ENCODE assay signal across 10 cellular contexts in the genomic region with DNA sequence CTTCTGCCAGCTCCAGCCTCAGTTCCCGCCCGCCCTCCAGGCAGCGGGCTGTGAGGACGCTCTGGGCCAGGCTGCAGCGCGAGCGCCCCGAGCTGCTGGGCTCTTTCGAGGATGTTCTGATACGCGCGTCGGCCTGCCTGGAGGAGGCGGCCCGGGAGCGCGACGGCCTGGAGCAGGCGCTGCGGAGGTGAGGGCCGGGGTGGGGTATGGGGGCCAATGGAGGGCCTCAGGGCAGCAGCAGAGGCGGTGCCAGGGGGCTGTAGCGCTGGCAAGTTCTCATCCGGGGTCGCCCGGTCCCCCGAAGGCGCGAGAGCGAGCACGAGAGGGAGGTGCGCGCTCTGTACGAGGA. TPM values are rescaled to one million over a fixed set of nuclear protein-coding genes. Genes with fewer than 3 reads are reported as not detected.
DNase-seq lines count a peak whose midpoint lies in the region; ATAC-seq, FAIRE-seq and TF ChIP-seq lines count a peak whose summit lies in the region.
"Had no signal": no experiment of that assay in that cellular context is flagged by ENCODE, and none has a peak within 500 bp of the region (broad histone marks: within the 10 kb centered on the region; RNA-seq: fewer than 3 reads in every experiment).

No MANE protein-coding gene starts in this region.

- H3K9me3 Mint-ChIP-seq in glutamatergic neuron (ENCODE audit: unreplicated experiment): peaks cover 11% of the 10 kb centered on the region

- H3K9me3 ChIP-seq in heart left ventricle (no peaks in the 10 kb centered on the region), muscle layer of duodenum (ENCODE audit: control insufficient read depth in 1 of 2, low read length in 2 of 2) (no peaks in the 10 kb centered on the region)

- WGBS in heart left ventricle, 4 donors: 3 to 5% (median 4%) methylated on average over 15 to 34 of the region's 34 CpGs

- DNase-seq in heart left ventricle: no peak
- DNase-seq in cardiac septum (ENCODE audit: low spot score): no peak
- DNase-seq in choroid plexus epithelial cell (ENCODE audit: low read depth): no peak
- DNase-seq in head of caudate nucleus: no peak
- DNase-seq in H54 (ENCODE audit: insufficient read length, low spot score): no peak
- no peak for DNase-seq in glutamatergic neuron
- DNase-seq: DND-41, SIG-M5 had no signal

- TF ChIP-seq CTCF in heart left ventricle (IDR thresholded peaks at IDR 0.05): no peak
- no peak for TF ChIP-seq CTCF in choroid plexus epithelial cell (conservative IDR thresholded peaks at IDR 0.05; ENCODE audit: low read depth, low read length)
- TF ChIP-seq CTCF in glutamatergic neuron (IDR thresholded peaks at IDR 0.05; ENCODE audit: partially characterized antibody, unreplicated experiment): no peak

- H3K4me1 Mint-ChIP-seq in glutamatergic neuron (ENCODE audit: low read depth, unreplicated experiment): peaks cover 11% of the 10 kb centered on the region

- H3K27me3 Mint-ChIP-seq in glutamatergic neuron (ENCODE audit: unreplicated experiment): peaks cover 20% of the 10 kb centered on the region

- TF ChIP-seq POLR2A in heart left ventricle (IDR thresholded peaks at IDR 0.05) (peak in 1 of 2 donors; percentile 64), H54 (IDR thresholded peaks at IDR 0.05; ENCODE audit: low read depth, low read length) (no peak)

- H3K4me3 ChIP-seq in heart left ventricle (peak overlapping the region in 11 of 12 donors; percentile 28 to 59 (median 50)), choroid plexus epithelial cell (ENCODE audit: low read depth, low read length) (peak overlapping the region; percentile 52), muscle layer of duodenum (ENCODE audit: low read depth in 1 of 2, low read length in 2 of 2) (peak overlapping the region; percentile 39 to 58)

- H3K27ac ChIP-seq in heart left ventricle (peak overlapping the region; percentile 71 to 91 (median 83)), muscle layer of duodenum (ENCODE audit: low read length) (no peak overlapping the region)

- H3K4me3 Mint-ChIP-seq in glutamatergic neuron (ENCODE audit: unreplicated experiment): no peak overlapping the region

- no peak for FAIRE-seq in H54 (lab: Jason Lieb, UNC)

- no peaks in the 10 kb centered on the region for H3K36me3 Mint-ChIP-seq in glutamatergic neuron (ENCODE audit: unreplicated experiment)

- peaks cover 0 to 8% (median 6%) of the 10 kb centered on the region in 9 donors for H3K36me3 ChIP-seq in heart left ventricle
- peaks cover 0 to 9% of the 10 kb centered on the region in 2 donors for H3K36me3 ChIP-seq in muscle layer of duodenum (ENCODE audit: control insufficient read depth in 1 of 2, insufficient read depth in 2 of 2, low read length in 2 of 2)

- intact Hi-C loops in heart left ventricle (cut with DNase I) (no loop called here), cardiac septum (cut with DNase I) (no loop called here), head of caudate nucleus (cut with DNase I) (no loop called here)

- no peak overlapping the region for H3K27ac Mint-ChIP-seq in glutamatergic neuron (ENCODE audit: unreplicated experiment)

- no peak for ATAC-seq in heart left ventricle
- no peak for ATAC-seq in HG03521 (IDR thresholded peaks at IDR 0.05; ENCODE audit: unreplicated experiment)

- H3K27me3 ChIP-seq in heart left ventricle: peaks cover 0 to 39% (median 0%) of the 10 kb centered on the region in 9 donors
- H3K27me3 ChIP-seq in muscle layer of duodenum (ENCODE audit: low read depth, low read length): no peaks in the 10 kb centered on the region

- H3K4me1 ChIP-seq in heart left ventricle: peaks cover 10 to 89% (median 75%) of the 10 kb centered on the region in 12 donors
- H3K4me1 ChIP-seq in muscle layer of duodenum (ENCODE audit: control insufficient read depth in 1 of 2, insufficient read depth in 2 of 2, low read length in 2 of 2): peaks cover 0 to 72% of the 10 kb centered on the region in 2 donors

RNA-seq across cellular contexts. Expression of a gene that starts 2.2 kb away (rescaled TPM):
- total RNA-seq in heart left ventricle: 10 to 100 TPM; 13.3 to 22.4 (median 17.7) TPM
- 10 to 100 TPM in 1 of 2 donors, 1 to 10 TPM in 1; 8.8 to 43.5 TPM for polyA plus RNA-seq in heart left ventricle
- total RNA-seq in cardiac septum: 12.2 TPM
- total RNA-seq in glutamatergic neuron (ENCODE audit: unreplicated experiment): 19.7 TPM

RNA-seq across cellular contexts. Expression of a gene that starts 2.8 kb away (rescaled TPM):
- total RNA-seq in heart left ventricle: 100 to 1,000 TPM; 323 to 682 (median 454) TPM
- 100 to 1,000 TPM; 560 to 817 TPM for polyA plus RNA-seq in heart left ventricle
- 625 TPM for total RNA-seq in cardiac septum
- total RNA-seq in glutamatergic neuron (ENCODE audit: unreplicated experiment): 346 TPM

RNA-seq across cellular contexts. Expression of a gene that starts 11.2 kb away (rescaled TPM):
- 100 to 1,000 TPM; 141 to 348 (median 232) TPM for total RNA-seq in heart left ventricle
- 100 to 1,000 TPM; 112 to 133 TPM for polyA plus RNA-seq in heart left ventricle
- 209 TPM for total RNA-seq in cardiac septum
- 32.3 TPM for total RNA-seq in glutamatergic neuron (ENCODE audit: unreplicated experiment)

RNA-seq across cellular contexts. Expression of a gene that starts 12.4 kb away (rescaled TPM):
- total RNA-seq in heart left ventricle (100 to 1,000 TPM in 8 of 9 donors, 10 to 100 TPM in 1; 74.4 to 267 (median 207) TPM), cardiac septum (202 TPM), glutamatergic neuron (ENCODE audit: unreplicated experiment) (106 TPM)
- 100 to 1,000 TPM; 217 to 227 TPM for polyA plus RNA-seq in heart left ventricle

RNA-seq across cellular contexts. Expression of a gene that starts 12.7 kb away (rescaled TPM):
- total RNA-seq in heart left ventricle: 10 to 100 TPM; 22.7 to 93.0 (median 31.3) TPM
- polyA plus RNA-seq in heart left ventricle: 10 to 100 TPM; 31.2 to 52.5 TPM
- total RNA-seq in cardiac septum: 27.9 TPM
- total RNA-seq in glutamatergic neuron (ENCODE audit: unreplicated experiment): 82.5 TPM
